Comparison of ENCODE assay signal across 8 cellular contexts in the genomic region with DNA sequence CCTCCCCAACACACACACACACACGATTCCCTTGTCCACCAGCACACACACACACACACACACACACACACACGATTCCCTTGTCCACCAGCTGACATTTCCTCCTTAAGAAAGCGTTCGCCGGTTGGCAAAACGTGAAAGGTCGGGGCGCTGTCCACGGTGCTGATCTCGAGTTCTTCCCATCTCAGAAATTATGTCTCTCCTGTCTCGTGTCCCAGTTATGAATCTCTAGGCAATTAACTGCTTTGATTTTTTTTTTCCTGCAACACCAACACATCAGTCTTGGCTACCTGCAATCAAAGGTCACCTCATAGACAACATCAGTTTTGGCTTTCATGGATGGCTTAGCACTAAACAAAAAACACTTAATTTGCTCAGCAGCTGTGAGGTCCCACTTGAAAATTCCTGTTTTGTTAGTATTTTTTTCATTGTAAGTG. TPM values are rescaled to one million over a fixed set of nuclear protein-coding genes. Genes with fewer than 3 reads are reported as not detected.
DNase-seq lines count a peak whose midpoint lies in the region; ATAC-seq and TF ChIP-seq lines count a peak whose summit lies in the region.

No MANE protein-coding gene starts in this region.

- H3K9ac ChIP-seq in smooth muscle cell (ENCODE audit: low read depth): no peak overlapping the region

- H4K20me1 ChIP-seq in smooth muscle cell (ENCODE audit: low read depth): no peaks in the 10 kb centered on the region

- peaks cover 0 to 29% (median 9%) of the 10 kb centered on the region in 7 donors for H3K9me3 Mint-ChIP-seq in CD14-positive monocyte

- H3K36me3 Mint-ChIP-seq in CD14-positive monocyte: peaks cover 0 to 8% of the 10 kb centered on the region in 2 donors

- intact Hi-C loops in esophagus squamous epithelium (cut with DNase I) (no loop called here), CD14-positive monocyte (cut with micrococcal nuclease) (no loop called here)

- H2AFZ ChIP-seq in smooth muscle cell (ENCODE audit: low read depth): no peak overlapping the region

- peak; percentile 78 for DNase-seq in DMS53 (lab: John Stamatoyannopoulos, UW)
- peak; percentile 44 for DNase-seq in LHCN-M2 (ENCODE audit: low read depth)
- DNase-seq in activated T-cell treated with anti-CD3 and anti-CD28 coated beads for 4 hours: peak; percentile 12
- peak; percentile 23 for DNase-seq in germinal center (ENCODE audit: low spot score)
- DNase-seq in smooth muscle cell (lab: John Stamatoyannopoulos, UW; ENCODE audit: unreplicated experiment): peak; percentile 25
- DNase-seq in esophagus squamous epithelium (lab: John Stamatoyannopoulos, UW): no peak
- no peak for DNase-seq in CD14-positive monocyte (ENCODE audit: low spot score)

- no peak for TF ChIP-seq CTCF in smooth muscle cell (IDR thresholded peaks at IDR 0.05; ENCODE audit: borderline replicate concordance, insufficient read depth, poor library complexity, severe bottlenecking)
- TF ChIP-seq CTCF in esophagus squamous epithelium (IDR thresholded peaks at IDR 0.05): no peak
- no peak for TF ChIP-seq CTCF in CD14-positive monocyte (IDR thresholded peaks at IDR 0.05)

- no peak for TF ChIP-seq POLR2A in esophagus squamous epithelium (IDR thresholded peaks at IDR 0.05)

- peak overlapping the region in 1 of 2 donors; percentile 67 for H3K4me3 Mint-ChIP-seq in CD14-positive monocyte

- H3K4me3 ChIP-seq in smooth muscle cell (no peak overlapping the region), esophagus squamous epithelium (no peak overlapping the region)

- no peaks in the 10 kb centered on the region for H3K36me3 ChIP-seq in smooth muscle cell (ENCODE audit: low read depth)
- H3K36me3 ChIP-seq in esophagus squamous epithelium: no peaks in the 10 kb centered on the region

- H3K27me3 ChIP-seq in smooth muscle cell (ENCODE audit: low read depth): peaks cover 60% of the 10 kb centered on the region
- peaks cover 15 to 90% (median 19%) of the 10 kb centered on the region in 4 donors for H3K27me3 ChIP-seq in esophagus squamous epithelium

- WGBS in smooth muscle cell (ENCODE audit: low lambda C conversion rate): 8% methylated on average over 11 of the region's 11 CpGs
- WGBS in esophagus squamous epithelium, 2 donors: 2 to 13% methylated on average over 11 of the region's 11 CpGs

- H3K27ac Mint-ChIP-seq in CD14-positive monocyte: no peak overlapping the region

- peaks cover 27% of the 10 kb centered on the region for H3K4me1 Mint-ChIP-seq in CD14-positive monocyte

- H3K27me3 Mint-ChIP-seq in CD14-positive monocyte (ENCODE audit: low read depth in 3 of 3): peaks cover 69 to 76% (median 74%) of the 10 kb centered on the region in 3 donors

- no peaks in the 10 kb centered on the region for H3K79me2 ChIP-seq in smooth muscle cell (ENCODE audit: low read depth)

- H3K27ac ChIP-seq in smooth muscle cell (ENCODE audit: low read depth) (no peak overlapping the region), esophagus squamous epithelium (no peak overlapping the region)

- H3K4me2 ChIP-seq in smooth muscle cell: no peak overlapping the region

- H3K9me3 ChIP-seq in smooth muscle cell (replicated peaks; ENCODE audit: low read depth): no peaks in the 10 kb centered on the region
- H3K9me3 ChIP-seq in esophagus squamous epithelium: no peaks in the 10 kb centered on the region

- peaks cover under 1% of the 10 kb centered on the region for H3F3A ChIP-seq in smooth muscle cell (ENCODE audit: low read depth)

- H3K4me1 ChIP-seq in smooth muscle cell (ENCODE audit: low read depth) (peaks cover 12% of the 10 kb centered on the region), esophagus squamous epithelium (peaks cover 8 to 28% (median 16%) of the 10 kb centered on the region in 3 donors)

- no peak for ATAC-seq in HG02885 (IDR thresholded peaks at IDR 0.05; ENCODE audit: poor library complexity, unreplicated experiment)

RNA-seq across cellular contexts. Expression of gene INA, which starts 1.9 kb away (rescaled TPM):
- total RNA-seq in LHCN-M2 (2014; rRNA removed): not detected in 2 replicates
- 0.05 TPM for polyA plus RNA-seq in LHCN-M2 (2012)
- 2.2 and 5.0 TPM in 2 replicates for total RNA-seq in smooth muscle cell
- 1.4 and 1.7 TPM in 2 replicates for polyA plus RNA-seq in smooth muscle cell
- total RNA-seq in esophagus squamous epithelium: 1 to 10 TPM in 3 of 4 donors, under 1 TPM in 1; 0.38 to 2.5 (median 1.4) TPM
- not detected for polyA plus RNA-seq in CD14-positive monocyte

RNA-seq across cellular contexts. Expression of gene RPEL1, which starts 33.2 kb away (rescaled TPM):
- total RNA-seq in LHCN-M2 (2014; rRNA removed) (not detected in 2 replicates), smooth muscle cell (not detected in 2 replicates), esophagus squamous epithelium (not detected)
- 0.02 TPM for polyA plus RNA-seq in LHCN-M2 (2012)
- polyA plus RNA-seq in smooth muscle cell (not detected in 2 replicates), CD14-positive monocyte (not detected)

Comparison
In these comparisons a context has a peak if more than half of its experiments do, and no peak if none do; other contexts are left out.
1. DNase-seq: peak in DMS53 (single experiment), LHCN-M2 (single experiment), activated T-cell treated with anti-CD3 and anti-CD28 coated beads for 4 hours (single experiment), germinal center (single experiment) and smooth muscle cell (single experiment); none in esophagus squamous epithelium (single experiment) and CD14-positive monocyte (single experiment).